21 cellular contexts compared by ENCODE assay signal in the genomic region with DNA sequence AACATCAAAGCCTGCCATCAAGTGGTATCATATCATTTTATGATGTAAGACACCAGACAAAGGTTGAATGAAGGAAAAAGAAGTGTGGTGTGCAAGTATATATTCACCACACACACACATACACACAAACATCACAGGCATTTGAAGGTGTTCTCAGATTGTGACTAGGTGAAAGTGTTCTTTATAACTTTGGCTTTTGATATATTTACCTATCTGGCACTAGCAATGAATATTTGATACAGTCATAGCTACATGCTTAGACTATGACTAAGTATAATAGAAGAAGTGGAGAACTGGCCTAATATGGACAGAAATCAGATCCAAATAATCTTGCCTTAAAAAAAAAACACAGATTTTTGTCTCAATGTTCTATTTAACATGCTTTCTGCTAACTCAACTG.
DNase-seq lines count a peak whose midpoint lies in the region; ATAC-seq and TF ChIP-seq lines count a peak whose summit lies in the region.
"Had no signal": no experiment of that assay in that cellular context is flagged by ENCODE, and none has a peak within 500 bp of the region (broad histone marks: within the 10 kb centered on the region; RNA-seq: fewer than 3 reads in every experiment).

No MANE protein-coding gene starts in this region.

- no peaks in the 10 kb centered on the region for H3K9me2 ChIP-seq in GM23248 (ENCODE audit: insufficient read depth)

- in situ Hi-C loops in GM23248 (cut with MboI): no loop called here

- H3K9me3 ChIP-seq in GM23248 (ENCODE audit: low read depth): no peaks in the 10 kb centered on the region
- H3K9me3 ChIP-seq in adipocyte (ENCODE audit: control insufficient read depth, low read length): no peaks in the 10 kb centered on the region

- H3K27me3 ChIP-seq in GM23248 (replicated peaks; ENCODE audit: insufficient read depth) (no peaks in the 10 kb centered on the region), adipocyte (replicated peaks; ENCODE audit: control insufficient read depth, insufficient read depth, low read length) (no peaks in the 10 kb centered on the region)

- no peak overlapping the region for H3K4me2 ChIP-seq in GM23248 (ENCODE audit: unreplicated experiment)

- no peaks in the 10 kb centered on the region for H4K20me1 ChIP-seq in GM23248 (ENCODE audit: insufficient read depth)

- no peak overlapping the region for H2AFZ ChIP-seq in GM23248

- no peaks in the 10 kb centered on the region for H3F3A ChIP-seq in GM23248 (ENCODE audit: insufficient read depth)

- no peaks in the 10 kb centered on the region for H3K79me2 ChIP-seq in GM23248 (ENCODE audit: insufficient read depth)

- H3K36me3 ChIP-seq in GM23248 (ENCODE audit: low read depth) (no peaks in the 10 kb centered on the region), adipocyte (ENCODE audit: control insufficient read depth, insufficient read depth, low read length, severe bottlenecking) (no peaks in the 10 kb centered on the region)

- TF ChIP-seq CTCF in epithelial cell of esophagus (IDR thresholded peaks at IDR 0.05; ENCODE audit: insufficient read depth, low read depth, low read length, missing control alignments): no peak

- DNase-seq in GM23248 (peak; percentile 16), adipocyte (ENCODE audit: low read depth) (peak; percentile 7), epithelial cell of esophagus (ENCODE audit: low read depth) (peak; percentile 38), non-pigmented ciliary epithelial cell (ENCODE audit: low read depth) (peak; percentile 13), retina (no peak)
- DNase-seq in activated CD8-positive, alpha-beta memory T cell treated with anti-CD3 and anti-CD28 coated beads, Interleukin-2, amount 50 U/mL, for 4 hours: no peak
- DNase-seq: CD4-positive, alpha-beta T cell; H7; HFFc6; Karpas-422; MM.1S; NCI-H1092; NCI-H146; NCI-H2029 treated with DMSO at 0.1 percent for 48 hours; NCI-H2171; NCI-H69; NK-92 treated with Interleukin-12 subunit alpha and Interleukin-12 subunit beta, amount 100 ng/mL, for 24 hours; SHP77 had no signal

- no peak overlapping the region for H3K4me3 ChIP-seq in GM23248
- H3K4me3 ChIP-seq in adipocyte (ENCODE audit: low read length): no peak overlapping the region
- H3K4me3 ChIP-seq in epithelial cell of esophagus (ENCODE audit: low read length): no peak overlapping the region
- H3K4me3 ChIP-seq: SK-N-MC had no signal

- ATAC-seq in GM19023 (IDR thresholded peaks at IDR 0.05; ENCODE audit: unreplicated experiment): no peak
- ATAC-seq in HG02763 (IDR thresholded peaks at IDR 0.05; ENCODE audit: unreplicated experiment): no peak

- no peak overlapping the region for H3K27ac ChIP-seq in GM23248
- H3K27ac ChIP-seq: SK-N-MC had no signal

- H3K4me1 ChIP-seq in GM23248 (ENCODE audit: insufficient read depth): no peaks in the 10 kb centered on the region; the same call in 1 of the 2 replicates
- H3K4me1 ChIP-seq in adipocyte (ENCODE audit: control insufficient read depth, insufficient read depth, low read length): peaks cover 9% of the 10 kb centered on the region

- H3K9ac ChIP-seq in GM23248: no peak overlapping the region
- H3K9ac ChIP-seq in adipocyte (ENCODE audit: low read length): no peak overlapping the region

Comparison
In these comparisons a context has a peak if more than half of its experiments do, and no peak if none do; other contexts are left out.
1. DNase-seq: peak in GM23248 (single experiment), adipocyte (single experiment), epithelial cell of esophagus (single experiment) and non-pigmented ciliary epithelial cell (single experiment); none in activated CD8-positive, alpha-beta memory T cell treated with anti-CD3 and anti-CD28 coated beads, Interleukin-2, amount 50 U/mL, for 4 hours (single experiment) and retina (single experiment).